Comparison of ENCODE assay signal across 1 cellular context in genomic region chr1:208154679-208155078, GRCh38.
TF ChIP-seq lines count a peak whose summit lies in the region.

No MANE protein-coding gene starts in this region.

TF ChIP-seq in endothelial cell of umbilical vein, 7 proteins besides CTCF, POLR2A, EP300 and RAD21:
- no peak for TF ChIP-seq JUN (IDR thresholded peaks at IDR 0.05; ENCODE audit: borderline replicate concordance, insufficient read depth, insufficient read length, low read depth)
- no peak for TF ChIP-seq GATA2 (IDR thresholded peaks at IDR 0.05; ENCODE audit: insufficient read depth, insufficient read length, low read depth, low read length)
- no peak for TF ChIP-seq EZH2 (IDR thresholded peaks at IDR 0.05; ENCODE audit: borderline replicate concordance, low read depth, low read length, severe bottlenecking)
- no peak for TF ChIP-seq FOS (IDR thresholded peaks at IDR 0.05; ENCODE audit: borderline replicate concordance, insufficient read depth, low read length)
- TF ChIP-seq MYC (IDR thresholded peaks at IDR 0.05; ENCODE audit: low read depth, low read length): no peak
- TF ChIP-seq, protein P1, sequence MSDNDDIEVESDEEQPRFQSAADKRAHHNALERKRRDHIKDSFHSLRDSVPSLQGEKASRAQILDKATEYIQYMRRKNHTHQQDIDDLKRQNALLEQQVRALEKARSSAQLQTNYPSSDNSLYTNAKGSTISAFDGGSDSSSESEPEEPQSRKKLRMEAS (IDR thresholded peaks at IDR 0.05; ENCODE audit: insufficient read depth, insufficient read length): no peak
- no peak for TF ChIP-seq POLR2AphosphoS5 (IDR thresholded peaks at IDR 0.05; ENCODE audit: insufficient read depth, low read depth, low read length)
TF ChIP-seq in endothelial cell of umbilical vein: peak in this region for 0.
